ENCODE assay signal across 16 cellular contexts in genomic region chr20:46787986-46788762, GRCh38.
A peak's percentile ranks its signal among the peaks of the same experiment; 100 is the strongest.
DNase-seq lines count a peak whose midpoint lies in the region; ATAC-seq and TF ChIP-seq lines count a peak whose summit lies in the region.
"Had no signal": no experiment of that assay in that cellular context is flagged by ENCODE, and none has a peak within 500 bp of the region (broad histone marks: within the 10 kb centered on the region; RNA-seq: fewer than 3 reads in every experiment).

No MANE protein-coding gene starts in this region.

- no peak for TF ChIP-seq CTCF in smooth muscle cell (IDR thresholded peaks at IDR 0.05; ENCODE audit: borderline replicate concordance, insufficient read depth, poor library complexity, severe bottlenecking)

- 51% methylated on average over 21 of the region's 21 CpGs for WGBS in smooth muscle cell (ENCODE audit: low lambda C conversion rate)

- H3K9ac ChIP-seq in smooth muscle cell (ENCODE audit: low read depth): no peak overlapping the region

- H3F3A ChIP-seq in smooth muscle cell (ENCODE audit: low read depth): no peaks in the 10 kb centered on the region

- intact Hi-C loops in head of caudate nucleus (cut with DNase I): no loop called here

- no peaks in the 10 kb centered on the region for H3K79me2 ChIP-seq in smooth muscle cell (ENCODE audit: low read depth)

- H3K27ac ChIP-seq in smooth muscle cell (ENCODE audit: low read depth): no peak overlapping the region
- H3K27ac ChIP-seq: 22Rv1, C4-2B, Peyer's patch had no signal

- H3K36me3 ChIP-seq in smooth muscle cell (ENCODE audit: low read depth): no peaks in the 10 kb centered on the region
- H3K36me3 ChIP-seq: Peyer's patch had no signal

- H3K4me1 ChIP-seq in smooth muscle cell (ENCODE audit: low read depth): no peaks in the 10 kb centered on the region
- H3K4me1 ChIP-seq: Peyer's patch had no signal

- no peaks in the 10 kb centered on the region for H3K9me3 ChIP-seq in smooth muscle cell (replicated peaks; ENCODE audit: low read depth)
- H3K9me3 ChIP-seq: Peyer's patch had no signal

- no peak for ATAC-seq in GM19324 (IDR thresholded peaks at IDR 0.05; ENCODE audit: low FRiP score, unreplicated experiment)
- no peak for ATAC-seq in GM19328 (IDR thresholded peaks at IDR 0.05; ENCODE audit: unreplicated experiment)
- ATAC-seq: SK-N-SH treated with all-trans-retinoic acid at 6 μM for 48 hours had no signal

- DNase-seq in NCI-H1436 (lab: John Stamatoyannopoulos, UW) (peak; percentile 9), NCI-H1436 treated with DMSO at 0.1 percent for 48 hours (lab: John Stamatoyannopoulos, UW) (no peak), NCI-H524 treated with DMSO at 0.1 percent for 48 hours (lab: John Stamatoyannopoulos, UW) (peak; percentile 45), head of caudate nucleus (peak in 35 of 42 donors; percentile 12 to 76 (median 47)), smooth muscle cell (lab: John Stamatoyannopoulos, UW; ENCODE audit: unreplicated experiment) (no peak), glomerular visceral epithelial cell (ENCODE audit: extremely low spot score) (no peak)
- DNase-seq: GOT3, NCI-H2029, NCI-H446, Peyer's patch, Right ventricle myocardium superior had no signal

- peak overlapping the region; percentile 18 for H3K4me2 ChIP-seq in smooth muscle cell

- H2AFZ ChIP-seq in smooth muscle cell (ENCODE audit: low read depth): no peak overlapping the region

- H3K4me3 ChIP-seq in smooth muscle cell: no peak overlapping the region
- H3K4me3 ChIP-seq: Peyer's patch had no signal

- H4K20me1 ChIP-seq in smooth muscle cell (ENCODE audit: low read depth): no peaks in the 10 kb centered on the region

- peaks cover 11% of the 10 kb centered on the region for H3K27me3 ChIP-seq in smooth muscle cell (ENCODE audit: low read depth)
- H3K27me3 ChIP-seq: Peyer's patch had no signal

Comparison
In these comparisons a context has a peak if more than half of its experiments do, and no peak if none do; other contexts are left out.
1. DNase-seq: peak in NCI-H1436 (single experiment), NCI-H524 treated with DMSO at 0.1 percent for 48 hours (single experiment) and head of caudate nucleus (35 of 42); none in NCI-H1436 treated with DMSO at 0.1 percent for 48 hours (single experiment), smooth muscle cell (single experiment) and glomerular visceral epithelial cell (single experiment).